8 cellular contexts compared by ENCODE assay signal in the genomic region with DNA sequence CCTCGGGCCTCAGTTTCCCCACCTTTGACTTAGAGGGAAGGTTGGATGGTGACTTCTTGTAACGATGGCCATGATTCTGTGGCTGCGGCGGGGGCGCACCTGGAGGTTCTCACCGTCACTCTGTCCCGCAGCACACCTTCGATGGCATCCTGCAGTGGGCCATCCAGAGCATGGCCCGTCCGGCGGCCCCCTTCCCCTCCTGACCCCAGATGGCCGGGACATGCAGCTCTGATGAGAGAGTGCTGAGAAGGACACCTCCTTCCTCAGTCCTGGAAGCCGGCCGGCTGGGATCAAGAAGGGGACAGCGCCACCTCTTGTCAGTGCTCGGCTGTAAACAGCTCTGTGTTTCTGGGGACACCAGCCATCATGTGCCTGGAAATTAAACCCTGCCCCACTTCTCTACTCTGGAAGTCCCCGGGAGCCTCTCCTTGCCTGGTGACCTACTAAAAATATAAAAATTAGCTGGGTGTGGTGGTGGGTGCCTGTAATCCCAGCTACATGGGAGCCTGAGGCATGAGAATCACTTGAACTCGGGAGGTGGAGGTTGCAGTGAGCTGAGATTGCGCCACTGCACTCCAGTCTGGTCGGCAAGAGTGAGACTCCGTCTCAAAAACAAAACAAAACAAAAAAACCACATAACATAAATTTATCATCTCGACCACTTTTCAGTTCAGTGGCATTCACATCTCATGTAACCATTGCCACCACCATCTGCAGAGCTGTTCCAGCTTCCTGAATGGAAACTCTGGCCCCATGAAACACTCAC. TPM values are rescaled to one million over a fixed set of nuclear protein-coding genes. Genes with fewer than 3 reads are reported as not detected.
DNase-seq lines count a peak whose midpoint lies in the region; ATAC-seq and TF ChIP-seq lines count a peak whose summit lies in the region.

No MANE protein-coding gene starts in this region.

- peaks cover 22% of the 10 kb centered on the region for H3K36me3 Mint-ChIP-seq in dendritic cell treated with granulocyte-macrophage colony-stimulating factor and Interleukin-4, amounts not matched to agents 40 ng/mL and 50 ng/mL, for 4 days (ENCODE audit: low read depth)

- DNase-seq in CD1c-positive myeloid dendritic cell (ENCODE audit: extremely low spot score) (peak; percentile 92), NCI-H82 (lab: John Stamatoyannopoulos, UW) (peak; percentile 93), lower leg skin (ENCODE audit: low spot score in 2 of 2) (peak; percentile 88 to 98)
- peak; percentile 69 to 71 for DNase-seq in activated CD4-positive, alpha-beta T cell treated with anti-CD3 and anti-CD28 coated beads, Interleukin-2, amount 50 U/mL, for 4 hours
- DNase-seq in stimulated activated CD4-positive, alpha-beta T cell treated with anti-CD3 and anti-CD28 coated beads, TNF-alpha, amount 100 ng/mL, for 4 hours (ENCODE audit: low read depth in 3 of 3), result peak; percentile 46 to 60 (median 51)

- no peak for TF ChIP-seq POLR2A in lower leg skin (IDR thresholded peaks at IDR 0.05)

- peaks cover 61% of the 10 kb centered on the region for H3K4me1 Mint-ChIP-seq in dendritic cell treated with granulocyte-macrophage colony-stimulating factor and Interleukin-4, amounts not matched to agents 40 ng/mL and 50 ng/mL, for 4 days (ENCODE audit: low read depth)

- peak in 1 of 3 donors; percentile 48 for TF ChIP-seq CTCF in lower leg skin (IDR thresholded peaks at IDR 0.05)

- H3K9me3 Mint-ChIP-seq in dendritic cell treated with granulocyte-macrophage colony-stimulating factor and Interleukin-4, amounts not matched to agents 40 ng/mL and 50 ng/mL, for 4 days, result no peaks in the 10 kb centered on the region

- ATAC-seq in HG02973 (IDR thresholded peaks at IDR 0.05; ENCODE audit: unreplicated experiment) (peak; percentile 31), HG02970 (IDR thresholded peaks at IDR 0.05; ENCODE audit: low FRiP score, unreplicated experiment) (no peak)

- intact Hi-C loops in dendritic cell treated with granulocyte-macrophage colony-stimulating factor and Interleukin-4, amounts not matched to agents 40 ng/mL and 50 ng/mL, for 4 days (cut with micrococcal nuclease), result no loop called here
- intact Hi-C loops in lower leg skin (cut with DNase I; ENCODE audit: low total_unique reads), result no loop called here

- H3K27me3 Mint-ChIP-seq in dendritic cell treated with granulocyte-macrophage colony-stimulating factor and Interleukin-4, amounts not matched to agents 40 ng/mL and 50 ng/mL, for 4 days, result peaks cover 10% of the 10 kb centered on the region

- peak overlapping the region; percentile 80 for H3K27ac Mint-ChIP-seq in dendritic cell treated with granulocyte-macrophage colony-stimulating factor and Interleukin-4, amounts not matched to agents 40 ng/mL and 50 ng/mL, for 4 days

- 20 to 27% methylated on average over 20 of the region's 22 CpGs for WGBS in lower leg skin, 2 donors

- H3K4me3 Mint-ChIP-seq in dendritic cell treated with granulocyte-macrophage colony-stimulating factor and Interleukin-4, amounts not matched to agents 40 ng/mL and 50 ng/mL, for 4 days, result peak overlapping the region; percentile 4

- no peak overlapping the region for H3K4me3 ChIP-seq in lower leg skin (ENCODE audit: low read depth, poor library complexity, severe bottlenecking)

RNA-seq across cellular contexts. Expression of gene PFKL, which starts 2.1 kb away (rescaled TPM):
- total RNA-seq in lower leg skin, result 100 to 1,000 TPM; 104 to 145 (median 136) TPM

RNA-seq across cellular contexts. Expression of gene AIRE, which starts 12.0 kb away (rescaled TPM):
- total RNA-seq in lower leg skin, result under 1 TPM in 3 of 4 donors, not detected in 1; 0.12 to 0.21 (median 0.19) TPM

RNA-seq across cellular contexts. Expression of gene DNMT3L, which starts 36.0 kb away (rescaled TPM):
- not detected for total RNA-seq in lower leg skin

RNA-seq across cellular contexts. Expression of gene CFAP410, which starts 41.5 kb away (rescaled TPM):
- total RNA-seq in lower leg skin, result 10 to 100 TPM; 21.3 to 40.1 (median 25.2) TPM

RNA-seq across cellular contexts. Expression of gene TRPM2, which starts 55.7 kb away (rescaled TPM):
- total RNA-seq in lower leg skin, result 1 to 10 TPM; 1.9 to 9.4 (median 2.2) TPM
